In genomic region chr7:132100981-132101380, GRCh38 we compare ENCODE assay signal across 33 cellular contexts.
"Had no signal": no experiment of that assay in that cellular context is flagged by ENCODE, and none has a peak within 500 bp of the region (broad histone marks: within the 10 kb centered on the region; RNA-seq: fewer than 3 reads in every experiment).

No MANE protein-coding gene starts in this region.

- H3K4me3 Mint-ChIP-seq: activated CD4-positive, alpha-beta memory T cell treated with anti-CD3 and anti-CD28 coated beads for 36 hours; activated CD4-positive, alpha-beta T cell treated with anti-CD3 and anti-CD28 coated beads for 36 hours; activated CD4-positive, alpha-beta T cell treated with anti-CD3 and anti-CD28 coated beads, Interleukin-2, amount 10 ng/mL, durations not matched to agents 24 days and 14 days; activated CD8-positive, alpha-beta memory T cell treated with anti-CD3 and anti-CD28 coated beads, Interleukin-2, amount 10 ng/mL, durations not matched to agents 7 days and 5 days; activated CD8-positive, alpha-beta T cell treated with anti-CD3 and anti-CD28 coated beads, Interleukin-2, amount 10 ng/mL, durations not matched to agents 7 days and 5 days; activated naive CD4-positive, alpha-beta T cell treated with anti-CD3 and anti-CD28 coated beads, Interleukin-2, amount 10 ng/mL, durations not matched to agents 7 days and 5 days; activated naive CD8-positive, alpha-beta T cell treated with anti-CD3 and anti-CD28 coated beads, Interleukin-2, amount 10 ng/mL, durations not matched to agents 7 days and 5 days; activated T-cell treated with anti-CD3 and anti-CD28 coated beads, Interleukin-2, amount 50 U/mL, for 24 hours; activated T-cell treated with anti-CD3 and anti-CD28 coated beads, Interleukin-2, amount 50 U/mL, for 72 hours; brain; central memory CD8-positive, alpha-beta T cell; dendritic cell treated with granulocyte-macrophage colony-stimulating factor and Interleukin-4, amounts not matched to agents 40 ng/mL and 50 ng/mL, for 4 days; T-cell; T-helper 1 cell treated with Interleukin-12 subunit alpha and Interleukin-12 subunit beta and Interleukin-4 antibody, amounts not matched to agents 30 μg/mL and 1 μg/mL, for 36 hours; T-helper 2 cell treated with Interferon-gamma antibody and Interleukin-4, amounts not matched to agents 5 μg/mL and 100 μg/mL, for 36 hours had no signal

- H3K9me3 Mint-ChIP-seq: activated CD4-positive, alpha-beta memory T cell treated with anti-CD3 and anti-CD28 coated beads for 36 hours; activated CD4-positive, alpha-beta T cell treated with anti-CD3 and anti-CD28 coated beads, Interleukin-2, amount 10 ng/mL, durations not matched to agents 24 days and 14 days; activated naive CD4-positive, alpha-beta T cell treated with anti-CD3 and anti-CD28 coated beads, Interleukin-2, amount 10 ng/mL, durations not matched to agents 7 days and 5 days; activated naive CD4-positive, alpha-beta T cell treated with anti-CD3 and anti-CD28 coated beads, Interleukin-2, amount 50 U/mL, for 72 hours; activated naive CD8-positive, alpha-beta T cell treated with anti-CD3 and anti-CD28 coated beads, Interleukin-2, amount 10 ng/mL, durations not matched to agents 7 days and 5 days; activated T-cell treated with anti-CD3 and anti-CD28 coated beads, Interleukin-2, amount 50 U/mL, for 24 hours; activated T-cell treated with anti-CD3 and anti-CD28 coated beads, Interleukin-2, amount 50 U/mL, for 72 hours; brain; central memory CD8-positive, alpha-beta T cell; dendritic cell treated with granulocyte-macrophage colony-stimulating factor and Interleukin-4, amounts not matched to agents 40 ng/mL and 50 ng/mL, for 4 days; T-cell; T-helper 1 cell treated with Interleukin-12 subunit alpha and Interleukin-12 subunit beta and Interleukin-4 antibody, amounts not matched to agents 30 μg/mL and 1 μg/mL, for 36 hours; T-helper 2 cell treated with Interferon-gamma antibody and Interleukin-4, amounts not matched to agents 5 μg/mL and 100 μg/mL, for 36 hours had no signal

- H3K4me1 ChIP-seq: ascending aorta, breast epithelium, esophagus muscularis mucosa, gastroesophageal sphincter, heart right ventricle had no signal

- H3K4me3 ChIP-seq: ascending aorta, breast epithelium, cardiac muscle cell, coronary artery, dorsolateral prefrontal cortex, esophagus muscularis mucosa, gastroesophageal sphincter, heart right ventricle had no signal

- H3K36me3 Mint-ChIP-seq: activated CD4-positive, alpha-beta memory T cell treated with anti-CD3 and anti-CD28 coated beads for 36 hours; activated CD8-positive, alpha-beta memory T cell treated with anti-CD3 and anti-CD28 coated beads, Interleukin-2, amount 10 ng/mL, durations not matched to agents 7 days and 5 days; activated naive CD4-positive, alpha-beta T cell treated with anti-CD3 and anti-CD28 coated beads, Interleukin-2, amount 10 ng/mL, durations not matched to agents 7 days and 5 days; activated naive CD4-positive, alpha-beta T cell treated with anti-CD3 and anti-CD28 coated beads, Interleukin-2, amount 50 U/mL, for 72 hours; activated naive CD8-positive, alpha-beta T cell treated with anti-CD3 and anti-CD28 coated beads, Interleukin-2, amount 10 ng/mL, durations not matched to agents 7 days and 5 days; brain; T-cell had no signal

- H3K27me3 Mint-ChIP-seq: activated CD4-positive, alpha-beta memory T cell treated with anti-CD3 and anti-CD28 coated beads for 36 hours; activated CD4-positive, alpha-beta T cell treated with anti-CD3 and anti-CD28 coated beads, Interleukin-2, amount 10 ng/mL, durations not matched to agents 24 days and 14 days; activated naive CD4-positive, alpha-beta T cell treated with anti-CD3 and anti-CD28 coated beads, Interleukin-2, amount 10 ng/mL, durations not matched to agents 7 days and 5 days; dendritic cell treated with granulocyte-macrophage colony-stimulating factor and Interleukin-4, amounts not matched to agents 40 ng/mL and 50 ng/mL, for 4 days had no signal

- H3K4me1 Mint-ChIP-seq: activated CD4-positive, alpha-beta T cell treated with anti-CD3 and anti-CD28 coated beads for 36 hours; activated CD4-positive, alpha-beta T cell treated with anti-CD3 and anti-CD28 coated beads, Interleukin-2, amount 10 ng/mL, durations not matched to agents 24 days and 14 days; activated CD8-positive, alpha-beta memory T cell treated with anti-CD3 and anti-CD28 coated beads, Interleukin-2, amount 10 ng/mL, durations not matched to agents 7 days and 5 days; activated naive CD4-positive, alpha-beta T cell treated with anti-CD3 and anti-CD28 coated beads, Interleukin-2, amount 10 ng/mL, durations not matched to agents 7 days and 5 days; activated naive CD8-positive, alpha-beta T cell treated with anti-CD3 and anti-CD28 coated beads, Interleukin-2, amount 10 ng/mL, durations not matched to agents 7 days and 5 days; central memory CD8-positive, alpha-beta T cell; T-cell had no signal

- H3K27ac ChIP-seq: ascending aorta, breast epithelium, cardiac muscle cell, coronary artery, dorsolateral prefrontal cortex, esophagus muscularis mucosa, gastroesophageal sphincter, heart right ventricle had no signal

- H3K27me3 ChIP-seq: ascending aorta, breast epithelium, cardiac muscle cell, esophagus muscularis mucosa, gastroesophageal sphincter, heart right ventricle had no signal

- H3K9me3 ChIP-seq: ascending aorta, breast epithelium, esophagus muscularis mucosa, gastroesophageal sphincter, heart right ventricle had no signal

- DNase-seq: activated CD4-positive, alpha-beta memory T cell treated with anti-CD3 and anti-CD28 coated beads for 36 hours; activated CD4-positive, alpha-beta T cell treated with anti-CD3 and anti-CD28 coated beads for 36 hours; activated CD4-positive, alpha-beta T cell treated with anti-CD3 and anti-CD28 coated beads, Interleukin-2, amount 10 ng/mL, durations not matched to agents 24 days and 14 days; activated CD4-positive, CD25-positive, alpha-beta regulatory T cell; activated CD4-positive, CD25-positive, alpha-beta regulatory T cell treated with anti-CD3 and anti-CD28 coated beads, Interleukin-2, amount 50 U/mL, for 72 hours; activated CD8-positive, alpha-beta memory T cell treated with anti-CD3 and anti-CD28 coated beads, Interleukin-2, amount 10 ng/mL, durations not matched to agents 7 days and 5 days; activated CD8-positive, alpha-beta memory T cell treated with anti-CD3 and anti-CD28 coated beads, Interleukin-2, amount 50 U/mL, for 4 hours; activated CD8-positive, alpha-beta T cell treated with anti-CD3 and anti-CD28 coated beads, Interleukin-2, amount 10 ng/mL, durations not matched to agents 7 days and 5 days; activated gamma-delta T cell; activated naive CD4-positive, alpha-beta T cell; activated naive CD4-positive, alpha-beta T cell treated with anti-CD3 and anti-CD28 coated beads, Interleukin-2, amount 10 ng/mL, durations not matched to agents 7 days and 5 days; activated naive CD8-positive, alpha-beta T cell treated with anti-CD3 and anti-CD28 coated beads, Interleukin-2, amount 10 ng/mL, durations not matched to agents 7 days and 5 days; activated T-cell treated with anti-CD3 and anti-CD28 coated beads, Interleukin-2, amount 50 U/mL, for 24 hours; activated T-cell treated with anti-CD3 and anti-CD28 coated beads, Interleukin-2, amount 50 U/mL, for 72 hours; dorsolateral prefrontal cortex; effector memory CD4-positive, alpha-beta T cell; erythroblast; foreskin melanocyte; heart right ventricle; T-cell; T1000 had no signal

- ATAC-seq: activated CD4-positive, alpha-beta T cell treated with anti-CD3 and anti-CD28 coated beads for 36 hours; activated CD8-positive, alpha-beta memory T cell treated with anti-CD3 and anti-CD28 coated beads, Interleukin-2, amount 10 ng/mL, durations not matched to agents 7 days and 5 days; activated CD8-positive, alpha-beta T cell treated with anti-CD3 and anti-CD28 coated beads, Interleukin-2, amount 10 ng/mL, durations not matched to agents 7 days and 5 days; activated naive CD4-positive, alpha-beta T cell treated with anti-CD3 and anti-CD28 coated beads, Interleukin-2, amount 50 U/mL, for 72 hours; activated T-cell treated with anti-CD3 and anti-CD28 coated beads, Interleukin-2, amount 50 U/mL, for 72 hours; gastroesophageal sphincter; heart right ventricle; T-cell had no signal

- H3K36me3 ChIP-seq: ascending aorta, breast epithelium, cardiac muscle cell, esophagus muscularis mucosa, gastroesophageal sphincter, heart right ventricle had no signal

- H3K27ac Mint-ChIP-seq: activated CD4-positive, alpha-beta memory T cell treated with anti-CD3 and anti-CD28 coated beads for 36 hours; activated CD4-positive, alpha-beta T cell treated with anti-CD3 and anti-CD28 coated beads for 36 hours; activated CD4-positive, alpha-beta T cell treated with anti-CD3 and anti-CD28 coated beads, Interleukin-2, amount 10 ng/mL, durations not matched to agents 24 days and 14 days; activated CD8-positive, alpha-beta memory T cell treated with anti-CD3 and anti-CD28 coated beads, Interleukin-2, amount 10 ng/mL, durations not matched to agents 7 days and 5 days; activated CD8-positive, alpha-beta T cell treated with anti-CD3 and anti-CD28 coated beads, Interleukin-2, amount 10 ng/mL, durations not matched to agents 7 days and 5 days; activated naive CD4-positive, alpha-beta T cell treated with anti-CD3 and anti-CD28 coated beads, Interleukin-2, amount 10 ng/mL, durations not matched to agents 7 days and 5 days; activated naive CD4-positive, alpha-beta T cell treated with anti-CD3 and anti-CD28 coated beads, Interleukin-2, amount 50 U/mL, for 72 hours; activated naive CD8-positive, alpha-beta T cell treated with anti-CD3 and anti-CD28 coated beads, Interleukin-2, amount 10 ng/mL, durations not matched to agents 7 days and 5 days; activated T-cell treated with anti-CD3 and anti-CD28 coated beads, Interleukin-2, amount 50 U/mL, for 24 hours; activated T-cell treated with anti-CD3 and anti-CD28 coated beads, Interleukin-2, amount 50 U/mL, for 72 hours; brain; dendritic cell treated with granulocyte-macrophage colony-stimulating factor and Interleukin-4, amounts not matched to agents 40 ng/mL and 50 ng/mL, for 4 days; T-cell; T-helper 1 cell treated with Interleukin-12 subunit alpha and Interleukin-12 subunit beta and Interleukin-4 antibody, amounts not matched to agents 30 μg/mL and 1 μg/mL, for 36 hours; T-helper 2 cell treated with Interferon-gamma antibody and Interleukin-4, amounts not matched to agents 5 μg/mL and 100 μg/mL, for 36 hours had no signal
